25 cellular contexts compared by ENCODE assay signal in genomic region chr19:50362030-50362412, GRCh38. TPM values are rescaled to one million over a fixed set of nuclear protein-coding genes. Genes with fewer than 3 reads are reported as not detected.
DNase-seq lines count a peak whose midpoint lies in the region; ATAC-seq, FAIRE-seq and TF ChIP-seq lines count a peak whose summit lies in the region.
"Had no signal": no experiment of that assay in that cellular context is flagged by ENCODE, and none has a peak within 500 bp of the region (broad histone marks: within the 10 kb centered on the region; RNA-seq: fewer than 3 reads in every experiment).

No MANE protein-coding gene starts in this region.

- FAIRE-seq in GM12891 (lab: Jason Lieb, UNC), result no peak
- FAIRE-seq: endothelial cell of umbilical vein, H1 had no signal

- POLR2A ChIA-PET in activated CD4-positive, alpha-beta memory T cell treated with anti-CD3 and anti-CD28 coated beads for 36 hours (lab: Charles Lee), result interaction anchor here (1.0 to 1.7 kb wide), 3 partner anchors 14 to 54 kb away, joined by 3 to 4 read pairs (median 3); partner anchors contain the start of genes NR1H2 and POLD1

- CTCF ChIA-PET in activated CD8-positive, alpha-beta memory T cell treated with anti-CD3 and anti-CD28 coated beads, Interleukin-2, amount 10 ng/mL, durations not matched to agents 7 days and 5 days (lab: Charles Lee), result interaction anchor here (1.6 kb wide), 1 partner anchor 99 kb away, joined by 6 read pairs; no protein-coding TSS in a partner anchor
- CTCF ChIA-PET in activated CD4-positive, alpha-beta memory T cell treated with anti-CD3 and anti-CD28 coated beads for 36 hours (lab: Charles Lee), result no interaction called here

- H3K27ac Mint-ChIP-seq in activated CD8-positive, alpha-beta memory T cell treated with anti-CD3 and anti-CD28 coated beads, Interleukin-2, amount 10 ng/mL, durations not matched to agents 7 days and 5 days, result peak overlapping the region; percentile 91
- H3K27ac Mint-ChIP-seq in activated CD4-positive, alpha-beta memory T cell treated with anti-CD3 and anti-CD28 coated beads for 36 hours, result peak overlapping the region; percentile 93
- peak overlapping the region; percentile 93 for H3K27ac Mint-ChIP-seq in activated naive CD8-positive, alpha-beta T cell treated with anti-CD3 and anti-CD28 coated beads for 36 hours
- H3K27ac Mint-ChIP-seq: progenitor cell of endocrine pancreas had no signal

- peaks cover 70% of the 10 kb centered on the region for H3K4me1 Mint-ChIP-seq in activated CD8-positive, alpha-beta memory T cell treated with anti-CD3 and anti-CD28 coated beads, Interleukin-2, amount 10 ng/mL, durations not matched to agents 7 days and 5 days
- H3K4me1 Mint-ChIP-seq in activated CD4-positive, alpha-beta memory T cell treated with anti-CD3 and anti-CD28 coated beads for 36 hours (ENCODE audit: low read depth), result peaks cover 81% of the 10 kb centered on the region
- peaks cover 76% of the 10 kb centered on the region for H3K4me1 Mint-ChIP-seq in activated naive CD8-positive, alpha-beta T cell treated with anti-CD3 and anti-CD28 coated beads for 36 hours

- H3K27me3 Mint-ChIP-seq in activated CD8-positive, alpha-beta memory T cell treated with anti-CD3 and anti-CD28 coated beads, Interleukin-2, amount 10 ng/mL, durations not matched to agents 7 days and 5 days, result no peaks in the 10 kb centered on the region
- H3K27me3 Mint-ChIP-seq in activated CD4-positive, alpha-beta memory T cell treated with anti-CD3 and anti-CD28 coated beads for 36 hours, result no peaks in the 10 kb centered on the region
- no peaks in the 10 kb centered on the region for H3K27me3 Mint-ChIP-seq in activated naive CD8-positive, alpha-beta T cell treated with anti-CD3 and anti-CD28 coated beads for 36 hours

- peaks cover 13% of the 10 kb centered on the region for H3K36me3 Mint-ChIP-seq in activated CD8-positive, alpha-beta memory T cell treated with anti-CD3 and anti-CD28 coated beads, Interleukin-2, amount 10 ng/mL, durations not matched to agents 7 days and 5 days
- peaks cover 42% of the 10 kb centered on the region for H3K36me3 Mint-ChIP-seq in activated CD4-positive, alpha-beta memory T cell treated with anti-CD3 and anti-CD28 coated beads for 36 hours
- peaks cover 48% of the 10 kb centered on the region for H3K36me3 Mint-ChIP-seq in activated naive CD8-positive, alpha-beta T cell treated with anti-CD3 and anti-CD28 coated beads for 36 hours

- no peak for DNase-seq in activated CD8-positive, alpha-beta memory T cell treated with anti-CD3 and anti-CD28 coated beads, Interleukin-2, amount 10 ng/mL, durations not matched to agents 7 days and 5 days
- no peak for DNase-seq in activated CD8-positive, alpha-beta memory T cell treated with anti-CD3 and anti-CD28 coated beads for 24 hours
- peak; percentile 51 for DNase-seq in activated CD4-positive, alpha-beta memory T cell treated with anti-CD3 and anti-CD28 coated beads for 36 hours
- no peak for DNase-seq in activated naive CD8-positive, alpha-beta T cell treated with anti-CD3 and anti-CD28 coated beads for 36 hours
- DNase-seq in stimulated activated CD8-positive, alpha-beta memory T cell treated with anti-CD3 and anti-CD28 coated beads, Interleukin-4, amount 100 ng/mL, for 48 hours, result peak; percentile 60
- no peak for DNase-seq in GM12891 (ENCODE audit: insufficient read length, low spot score)
- DNase-seq: ACHN, adrenal gland, body of pancreas, DMS153, hippocampal formation, IMR-90, left cardiac atrium, mesenchymal stem cell, NCI-H1048, NCI-H1694, tibial artery had no signal

- intact Hi-C loops in activated CD4-positive, alpha-beta memory T cell treated with anti-CD3 and anti-CD28 coated beads for 36 hours (cut with micrococcal nuclease), result loop anchor here (2.0 kb wide), 1 partner anchor 33 kb away; the partner anchor contains the start of gene KCNC3

- H3K9me3 Mint-ChIP-seq in activated CD8-positive, alpha-beta memory T cell treated with anti-CD3 and anti-CD28 coated beads, Interleukin-2, amount 10 ng/mL, durations not matched to agents 7 days and 5 days (ENCODE audit: low read depth), result no peaks in the 10 kb centered on the region
- no peaks in the 10 kb centered on the region for H3K9me3 Mint-ChIP-seq in activated CD4-positive, alpha-beta memory T cell treated with anti-CD3 and anti-CD28 coated beads for 36 hours
- peaks cover 14% of the 10 kb centered on the region for H3K9me3 Mint-ChIP-seq in activated naive CD8-positive, alpha-beta T cell treated with anti-CD3 and anti-CD28 coated beads for 36 hours

- H3K4me3 Mint-ChIP-seq in activated CD8-positive, alpha-beta memory T cell treated with anti-CD3 and anti-CD28 coated beads, Interleukin-2, amount 10 ng/mL, durations not matched to agents 7 days and 5 days, result no peak overlapping the region
- H3K4me3 Mint-ChIP-seq in activated CD4-positive, alpha-beta memory T cell treated with anti-CD3 and anti-CD28 coated beads for 36 hours, result peak overlapping the region; percentile 46
- H3K4me3 Mint-ChIP-seq in activated naive CD8-positive, alpha-beta T cell treated with anti-CD3 and anti-CD28 coated beads for 36 hours, result no peak overlapping the region

- no peak for ATAC-seq in activated CD8-positive, alpha-beta memory T cell treated with anti-CD3 and anti-CD28 coated beads, Interleukin-2, amount 10 ng/mL, durations not matched to agents 7 days and 5 days
- no peak for ATAC-seq in HG03521 (IDR thresholded peaks at IDR 0.05; ENCODE audit: unreplicated experiment)
- ATAC-seq: body of pancreas, left cardiac atrium, sciatic nerve had no signal

- no peak for TF ChIP-seq POLR2A in GM12891 (IDR thresholded peaks at IDR 0.05; ENCODE audit: low read depth, low read length)

TF ChIP-seq in GM12891, 5 proteins besides CTCF, POLR2A, EP300 and RAD21:
- TF ChIP-seq SPI1 (IDR thresholded peaks at IDR 0.05; ENCODE audit: low read depth, low read length), result no peak
- TF ChIP-seq PAX5 (IDR thresholded peaks at IDR 0.05; ENCODE audit: insufficient read depth, low read length, severe bottlenecking), result no peak
- no peak for TF ChIP-seq POU2F2 (IDR thresholded peaks at IDR 0.05; ENCODE audit: low read depth, low read length)
- TF ChIP-seq TAF1 (IDR thresholded peaks at IDR 0.05; ENCODE audit: low read depth, low read length), result no peak
- no peak for TF ChIP-seq POLR2AphosphoS5 (IDR thresholded peaks at IDR 0.05; ENCODE audit: low read depth, low read length)
TF ChIP-seq in GM12891: peak in this region for 0.

RNA-seq across cellular contexts. Expression of gene NAPSA, which starts 3.4 kb away (rescaled TPM):
- 1 to 10 TPM; 5.3 to 8.8 TPM for total RNA-seq in activated CD8-positive, alpha-beta memory T cell treated with anti-CD3 and anti-CD28 coated beads, Interleukin-2, amount 10 ng/mL, durations not matched to agents 7 days and 5 days
- 10 to 100 TPM; 88.8 to 99.8 TPM for total RNA-seq in activated CD4-positive, alpha-beta memory T cell treated with anti-CD3 and anti-CD28 coated beads for 36 hours
- total RNA-seq in activated naive CD8-positive, alpha-beta T cell treated with anti-CD3 and anti-CD28 coated beads for 36 hours, result 10 to 100 TPM; 16.1 to 18.1 TPM
- polyA plus RNA-seq in GM12891 (2012; ENCODE audit: low read depth, missing spikeins), result 21.5 TPM
- total RNA-seq: endothelial cell of umbilical vein, IMR-90, NCI-H460 had no signal

RNA-seq across cellular contexts. Expression of gene NR1H2, which starts 14.2 kb away (rescaled TPM):
- 10 to 100 TPM; 62.2 to 69.8 TPM for total RNA-seq in activated CD8-positive, alpha-beta memory T cell treated with anti-CD3 and anti-CD28 coated beads, Interleukin-2, amount 10 ng/mL, durations not matched to agents 7 days and 5 days
- 10 to 100 TPM; 73.9 to 75.6 TPM for total RNA-seq in activated CD4-positive, alpha-beta memory T cell treated with anti-CD3 and anti-CD28 coated beads for 36 hours
- total RNA-seq in activated naive CD8-positive, alpha-beta T cell treated with anti-CD3 and anti-CD28 coated beads for 36 hours, result 10 to 100 TPM; 49.6 TPM
- 33.6 TPM for polyA plus RNA-seq in GM12891 (2012; ENCODE audit: low read depth, missing spikeins)

RNA-seq across cellular contexts. Expression of gene POLD1, which starts 22.1 kb away (rescaled TPM):
- 100 to 1,000 TPM; 158 to 215 TPM for total RNA-seq in activated CD8-positive, alpha-beta memory T cell treated with anti-CD3 and anti-CD28 coated beads, Interleukin-2, amount 10 ng/mL, durations not matched to agents 7 days and 5 days
- 100 to 1,000 TPM; 190 to 191 TPM for total RNA-seq in activated CD4-positive, alpha-beta memory T cell treated with anti-CD3 and anti-CD28 coated beads for 36 hours
- total RNA-seq in activated naive CD8-positive, alpha-beta T cell treated with anti-CD3 and anti-CD28 coated beads for 36 hours, result 100 to 1,000 TPM; 191 to 196 TPM
- polyA plus RNA-seq in GM12891 (2012; ENCODE audit: low read depth, missing spikeins), result 63.4 TPM

RNA-seq across cellular contexts. Expression of gene KCNC3, which starts 32.8 kb away (rescaled TPM):
- 1 to 10 TPM; 1.3 to 2.3 TPM for total RNA-seq in activated CD8-positive, alpha-beta memory T cell treated with anti-CD3 and anti-CD28 coated beads, Interleukin-2, amount 10 ng/mL, durations not matched to agents 7 days and 5 days
- total RNA-seq in activated CD4-positive, alpha-beta memory T cell treated with anti-CD3 and anti-CD28 coated beads for 36 hours, result 1 to 10 TPM; 5.4 to 6.2 TPM
- total RNA-seq in activated naive CD8-positive, alpha-beta T cell treated with anti-CD3 and anti-CD28 coated beads for 36 hours, result under 1 TPM; 0.56 to 0.64 TPM
- 2.3 TPM for polyA plus RNA-seq in GM12891 (2012; ENCODE audit: low read depth, missing spikeins)
- total RNA-seq: IMR-90 had no signal

RNA-seq across cellular contexts. Expression of gene SPIB, which starts 56.7 kb away (rescaled TPM):
- under 1 TPM; 0.23 to 0.66 TPM for total RNA-seq in activated CD8-positive, alpha-beta memory T cell treated with anti-CD3 and anti-CD28 coated beads, Interleukin-2, amount 10 ng/mL, durations not matched to agents 7 days and 5 days
- total RNA-seq in activated CD4-positive, alpha-beta memory T cell treated with anti-CD3 and anti-CD28 coated beads for 36 hours, result under 1 TPM; 0.45 to 0.80 TPM
- 1 to 10 TPM; 1.6 TPM for total RNA-seq in activated naive CD8-positive, alpha-beta T cell treated with anti-CD3 and anti-CD28 coated beads for 36 hours
- 80.2 TPM for polyA plus RNA-seq in GM12891 (2012; ENCODE audit: low read depth, missing spikeins)
- total RNA-seq: endothelial cell of umbilical vein, fibroblast of lung, IMR-90, left cardiac atrium, NCI-H460 had no signal
- polyA plus RNA-seq: BJ, endothelial cell of umbilical vein, fibroblast of lung, IMR-90 had no signal

Comparison
In these comparisons a context has a peak if more than half of its experiments do, and no peak if none do; other contexts are left out.
1. DNase-seq: peak in activated CD4-positive, alpha-beta memory T cell treated with anti-CD3 and anti-CD28 coated beads for 36 hours (single experiment) and stimulated activated CD8-positive, alpha-beta memory T cell treated with anti-CD3 and anti-CD28 coated beads, Interleukin-4, amount 100 ng/mL, for 48 hours (single experiment); none in activated CD8-positive, alpha-beta memory T cell treated with anti-CD3 and anti-CD28 coated beads, Interleukin-2, amount 10 ng/mL, durations not matched to agents 7 days and 5 days (single experiment), activated CD8-positive, alpha-beta memory T cell treated with anti-CD3 and anti-CD28 coated beads for 24 hours (single experiment), activated naive CD8-positive, alpha-beta T cell treated with anti-CD3 and anti-CD28 coated beads for 36 hours (single experiment) and GM12891 (single experiment).
2. RNA of gene NAPSA, which starts 3.4 kb away (total RNA-seq): 88.8 to 99.8 TPM in activated CD4-positive, alpha-beta memory T cell treated with anti-CD3 and anti-CD28 coated beads for 36 hours; 16.1 to 18.1 TPM in activated naive CD8-positive, alpha-beta T cell treated with anti-CD3 and anti-CD28 coated beads for 36 hours and 5.3 to 8.8 TPM in activated CD8-positive, alpha-beta memory T cell treated with anti-CD3 and anti-CD28 coated beads, Interleukin-2, amount 10 ng/mL, durations not matched to agents 7 days and 5 days; every median in the first group is over 4 times any median in the second.
3. Peak in every context shown above with its lines, with median percentiles within 50 percentile points of each other: H3K27ac Mint-ChIP-seq.